ENCODE assay signal across 20 cellular contexts in genomic region chr12:7101047-7101693, GRCh38. TPM values are rescaled to one million over a fixed set of nuclear protein-coding genes. Genes with fewer than 3 reads are reported as not detected.
DNase-seq lines count a peak whose midpoint lies in the region; ATAC-seq and TF ChIP-seq lines count a peak whose summit lies in the region.
"Had no signal": no experiment of that assay in that cellular context is flagged by ENCODE, and none has a peak within 500 bp of the region (broad histone marks: within the 10 kb centered on the region; RNA-seq: fewer than 3 reads in every experiment).

No MANE protein-coding gene starts in this region.

- no peak for TF ChIP-seq CTCF in cardiac fibroblast (IDR thresholded peaks at IDR 0.05; ENCODE audit: low read depth, low read length)

- no peak overlapping the region for H3K4me3 ChIP-seq in cardiac fibroblast (replicated peaks in 1 of 2; ENCODE audit: low read depth in 2 of 2, low read length in 2 of 2)
- H3K4me3 ChIP-seq: body of pancreas, heart left ventricle, vagina had no signal

- intact Hi-C loops in left ventricle myocardium superior (cut with micrococcal nuclease) (loop anchor here (10.0 kb wide), 1 partner anchor 146 kb away; the partner anchor contains the start of gene PTPN6), Right ventricle myocardium inferior (cut with DNase I) (loop anchor here (10.0 kb wide), 1 partner anchor 226 kb away; the partner anchor contains the start of gene SPSB2), sciatic nerve (cut with DNase I) (no loop called here)

- in situ Hi-C loops in ACHN (cut with HindIII; ENCODE audit: low pct_ligation_motif_present, low pct_unique_long_range_greater_than_20kb, low sequenced_read_pairs) = no loop called here

- ATAC-seq in left ventricle myocardium superior (peak; percentile 42), Right ventricle myocardium inferior (no peak), sciatic nerve (peak; percentile 26)
- ATAC-seq: CD8-positive, alpha-beta T cell; left colon; naive thymus-derived CD4-positive, alpha-beta T cell had no signal

- DNase-seq in left ventricle myocardium superior = no peak
- no peak for DNase-seq in Right ventricle myocardium inferior (ENCODE audit: missing footprints)
- peak; percentile 25 to 37 for DNase-seq in cardiac fibroblast (ENCODE audit: low read depth in 2 of 2)
- DNase-seq in sciatic nerve (ENCODE audit: low spot score) = peak; percentile 18
- no peak for DNase-seq in ACHN
- no peak for DNase-seq in HT-29 (ENCODE audit: low spot score)
- no peak for DNase-seq in NAMALWA (ENCODE audit: low spot score)
- DNase-seq: activated CD4-positive, alpha-beta memory T cell treated with anti-CD3 and anti-CD28 coated beads, Interleukin-2, amount 10 ng/mL, durations not matched to agents 7 days and 5 days; activated naive CD8-positive, alpha-beta T cell treated with anti-CD3 and anti-CD28 coated beads, Interleukin-2, amount 10 ng/mL, durations not matched to agents 7 days and 5 days; CD8-positive, alpha-beta T cell; naive thymus-derived CD4-positive, alpha-beta T cell; stimulated activated CD4-positive, alpha-beta T cell treated with anti-CD3 and anti-CD28 coated beads, Interleukin-12 subunit alpha, Interleukin-12 subunit beta, amount 100 ng/mL, for 4 hours; stimulated activated CD4-positive, alpha-beta T cell treated with anti-CD3 and anti-CD28 coated beads, Interleukin-4, amount 100 ng/mL, for 4 hours; stomach had no signal

RNA-seq across cellular contexts. Expression of gene C1RL, which starts 7.8 kb away (rescaled TPM):
- total RNA-seq in left ventricle myocardium superior (10.9 TPM), Right ventricle myocardium inferior (14.4 TPM), sciatic nerve (117 TPM)
- 38.9 and 39.1 TPM in 2 replicates for total RNA-seq in HT-29 (2014; rRNA removed; shearing (Covaris generic))

RNA-seq across cellular contexts. Expression of gene C1R, which starts 8.9 kb away (rescaled TPM):
- total RNA-seq in left ventricle myocardium superior = 142 TPM
- total RNA-seq in Right ventricle myocardium inferior = 227 TPM
- 628 TPM for total RNA-seq in sciatic nerve
- 0.03 and 0.53 TPM in 2 replicates for total RNA-seq in HT-29 (2014; rRNA removed; shearing (Covaris generic))

RNA-seq across cellular contexts. Expression of gene RBP5, which starts 27.5 kb away (rescaled TPM):
- 0.89 TPM for total RNA-seq in left ventricle myocardium superior
- total RNA-seq in Right ventricle myocardium inferior = 0.54 TPM
- total RNA-seq in sciatic nerve = 4.5 TPM
- total RNA-seq in HT-29 (2014; rRNA removed; shearing (Covaris generic)) = 0.41 TPM in 1 of 2 replicates, not detected in the other
- total RNA-seq: CD8-positive, alpha-beta T cell; NCI-H460; osteocyte; stomach had no signal

RNA-seq across cellular contexts. Expression of gene CLSTN3, which starts 29.0 kb away (rescaled TPM):
- 6.4 TPM for total RNA-seq in left ventricle myocardium superior
- 5.7 TPM for total RNA-seq in Right ventricle myocardium inferior
- total RNA-seq in sciatic nerve = 43.8 TPM
- 15.3 and 16.9 TPM in 2 replicates for total RNA-seq in HT-29 (2014; rRNA removed; shearing (Covaris generic))

RNA-seq across cellular contexts. Expression of gene C1S, which starts 40.7 kb away (rescaled TPM):
- total RNA-seq in left ventricle myocardium superior (116 TPM), Right ventricle myocardium inferior (153 TPM), sciatic nerve (662 TPM)
- total RNA-seq in HT-29 (2014; rRNA removed; shearing (Covaris generic)) = 0.56 and 1.1 TPM in 2 replicates

Comparison
In these comparisons a context has a peak if more than half of its experiments do, and no peak if none do; other contexts are left out.
1. DNase-seq: peak in cardiac fibroblast (2 of 2) and sciatic nerve (single experiment); none in left ventricle myocardium superior (single experiment), Right ventricle myocardium inferior (single experiment), ACHN (single experiment), HT-29 (single experiment) and NAMALWA (single experiment).
2. RNA of gene C1R, which starts 8.9 kb away (total RNA-seq): 628 TPM in sciatic nerve (single experiment), 227 TPM in Right ventricle myocardium inferior (single experiment) and 142 TPM in left ventricle myocardium superior (single experiment); 0.03 to 0.53 TPM in HT-29; every median in the first group is over 10 times any median in the second.